ENCODE assay signal across 21 cellular contexts in the genomic region with DNA sequence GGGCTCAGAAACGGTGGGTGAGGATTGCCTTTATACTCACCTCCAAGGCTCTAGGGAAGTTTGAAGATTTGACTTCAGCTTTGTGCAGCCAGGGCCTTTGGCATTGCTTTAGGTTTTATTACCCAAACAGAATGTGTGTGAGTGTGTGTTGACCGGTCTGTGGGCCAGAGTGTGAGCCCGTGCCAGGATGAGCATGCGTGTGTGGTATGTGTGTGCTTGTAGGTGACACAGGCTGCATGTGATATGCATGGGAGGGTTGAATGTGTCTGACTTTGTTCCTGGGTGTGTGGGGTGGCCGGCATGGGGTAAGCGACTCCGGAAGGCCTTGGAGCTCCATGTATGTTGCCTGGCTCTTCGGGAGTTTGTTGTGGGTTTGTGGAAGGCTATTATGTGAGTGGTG.
"Had no signal": no experiment of that assay in that cellular context is flagged by ENCODE, and none has a peak within 500 bp of the region (broad histone marks: within the 10 kb centered on the region; RNA-seq: fewer than 3 reads in every experiment).

No MANE protein-coding gene starts in this region.

- DNase-seq: activated CD4-positive, alpha-beta memory T cell treated with anti-CD3 and anti-CD28 coated beads for 36 hours; activated CD4-positive, alpha-beta T cell treated with anti-CD3 and anti-CD28 coated beads for 48 hours; activated naive CD4-positive, alpha-beta T cell treated with Interleukin-2 at 50 U/mL for 16 hours; activated naive CD8-positive, alpha-beta T cell treated with anti-CD3 and anti-CD28 coated beads for 36 hours; activated T-cell treated with anti-CD3 and anti-CD28 coated beads, Interleukin-2, amount 50 U/mL, for 48 hours; effector memory CD8-positive, alpha-beta T cell; esophagus squamous epithelium; gastrocnemius medialis; hypothalamus; left cardiac atrium; mesendoderm; naive thymus-derived CD4-positive, alpha-beta T cell; pancreas; psoas muscle; right cardiac atrium; stimulated activated CD4-positive, alpha-beta T cell treated with anti-CD3 and anti-CD28 coated beads, Interleukin-4, amount 100 ng/mL, for 24 hours; stimulated activated naive CD4-positive, alpha-beta T cell treated with Interleukin-2 at 50 U/mL for 16 hours; upper lobe of left lung had no signal

- H3K27ac ChIP-seq: breast epithelium, esophagus squamous epithelium, gastrocnemius medialis, pancreas, psoas muscle, thoracic aorta, upper lobe of left lung had no signal

- H3K36me3 ChIP-seq: esophagus squamous epithelium, gastrocnemius medialis, pancreas, thoracic aorta, upper lobe of left lung had no signal

- H3K9me3 ChIP-seq: pancreas had no signal

- H3K4me3 Mint-ChIP-seq: activated CD4-positive, alpha-beta memory T cell treated with anti-CD3 and anti-CD28 coated beads for 36 hours; activated naive CD8-positive, alpha-beta T cell treated with anti-CD3 and anti-CD28 coated beads for 36 hours; central memory CD8-positive, alpha-beta T cell; effector memory CD8-positive, alpha-beta T cell; naive thymus-derived CD4-positive, alpha-beta T cell had no signal

- H3K27ac Mint-ChIP-seq: activated CD4-positive, alpha-beta memory T cell treated with anti-CD3 and anti-CD28 coated beads for 36 hours; activated naive CD8-positive, alpha-beta T cell treated with anti-CD3 and anti-CD28 coated beads for 36 hours; effector memory CD8-positive, alpha-beta T cell; naive thymus-derived CD4-positive, alpha-beta T cell had no signal

- H3K4me1 Mint-ChIP-seq: activated naive CD8-positive, alpha-beta T cell treated with anti-CD3 and anti-CD28 coated beads for 36 hours; central memory CD8-positive, alpha-beta T cell had no signal

- H3K4me3 ChIP-seq: breast epithelium, esophagus squamous epithelium, gastrocnemius medialis, pancreas, psoas muscle, thoracic aorta, upper lobe of left lung had no signal

- H3K4me1 ChIP-seq: breast epithelium, gastrocnemius medialis, pancreas, psoas muscle had no signal

- H3K36me3 Mint-ChIP-seq: activated CD4-positive, alpha-beta memory T cell treated with anti-CD3 and anti-CD28 coated beads for 36 hours; activated naive CD8-positive, alpha-beta T cell treated with anti-CD3 and anti-CD28 coated beads for 36 hours had no signal

- ATAC-seq: effector memory CD8-positive, alpha-beta T cell; gastrocnemius medialis; left cardiac atrium; naive thymus-derived CD4-positive, alpha-beta T cell; pancreas; psoas muscle; right cardiac atrium had no signal
